8 cellular contexts compared by ENCODE assay signal in the genomic region with DNA sequence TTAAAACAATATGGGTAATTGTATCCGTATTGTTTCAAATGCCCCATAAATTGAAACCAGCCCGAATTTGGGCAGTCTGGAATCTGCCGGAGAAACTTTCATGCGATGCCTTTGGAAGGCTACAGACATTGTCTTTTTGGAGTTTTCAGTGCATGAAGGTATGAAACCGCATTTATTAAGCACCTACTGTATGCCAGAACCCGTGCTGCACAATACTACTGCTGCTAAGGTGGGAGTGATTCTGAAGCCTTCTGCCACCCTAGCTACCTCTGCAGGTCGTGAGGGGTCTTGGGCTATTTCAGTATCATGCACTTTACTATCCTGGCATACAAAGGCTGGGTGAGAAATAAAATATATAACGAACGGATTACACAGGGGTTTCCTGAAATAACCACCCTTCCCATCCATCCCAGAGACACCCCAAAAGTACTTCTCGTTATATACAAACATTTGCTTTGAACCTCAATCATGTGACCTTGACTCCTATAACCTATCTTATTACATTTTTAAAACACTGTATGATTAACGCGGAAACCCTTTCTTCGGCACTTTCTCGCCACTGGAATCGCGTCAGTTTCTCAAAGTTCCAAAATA. TPM values are rescaled to one million over a fixed set of nuclear protein-coding genes. Genes with fewer than 3 reads are reported as not detected.
A peak's percentile ranks its signal among the peaks of the same experiment; 100 is the strongest.
DNase-seq lines count a peak whose midpoint lies in the region; ATAC-seq, FAIRE-seq and TF ChIP-seq lines count a peak whose summit lies in the region.

No MANE protein-coding gene starts in this region.

- H2AFZ ChIP-seq in mammary epithelial cell (ENCODE audit: low read depth, low read length): peak overlapping the region; percentile 97

- POLR2A ChIA-PET in A549 (lab: Yijun Ruan, JAX): interaction anchor here (0.5 kb wide), 1 partner anchor 216 kb away, joined by 4 read pairs; no protein-coding TSS in a partner anchor

- no peak for TF ChIP-seq EP300 in A549 (IDR thresholded peaks at IDR 0.05)

- CTCF ChIA-PET in A549 (lab: Yijun Ruan, JAX): interaction anchor here (1.0 to 4.8 kb wide), 2 partner anchors 12 to 528 kb away, joined by 3 to 61 read pairs; no protein-coding TSS in a partner anchor
- CTCF ChIA-PET in mammary epithelial cell (lab: Charles Lee; ENCODE audit: low non-redundant PET): no interaction called here

- in situ Hi-C loops in mammary epithelial cell (cut with MboI; ENCODE audit: low sequenced_read_pairs in 2 of 2): loop anchor here in 1 of 2 donors (25.0 kb wide), 1 partner anchor 282 kb away; no protein-coding TSS in a partner anchor

- H3K27me3 ChIP-seq in mammary epithelial cell (ENCODE audit: insufficient read depth, low read length) (no peaks in the 10 kb centered on the region), mononuclear cell (ENCODE audit: insufficient read depth, low read length) (no peaks in the 10 kb centered on the region)

- peak overlapping the region; percentile 94 for H3K4me3 ChIP-seq in A549
- H3K4me3 ChIP-seq in HFF-Myc (replicated peaks; ENCODE audit: low read depth, low read length): peak overlapping the region; percentile 61
- H3K4me3 ChIP-seq in mammary epithelial cell (replicated peaks in 1 of 3; ENCODE audit: insufficient read depth in 1 of 3, low read depth in 2 of 3, low read length in 3 of 3): peak overlapping the region; percentile 65 to 82 (median 66)
- H3K4me3 ChIP-seq in mononuclear cell (ENCODE audit: low read length): peak overlapping the region; percentile 52

- TF ChIP-seq CTCF in A549 (IDR thresholded peaks at IDR 0.05): no peak
- TF ChIP-seq CTCF in HFF-Myc (IDR thresholded peaks at IDR 0.05; ENCODE audit: low read depth, low read length, missing control alignments): no peak
- no peak for TF ChIP-seq CTCF in mammary epithelial cell (conservative IDR thresholded peaks at IDR 0.05 in 1 of 2, IDR thresholded peaks at IDR 0.05 in 1 of 2; ENCODE audit: extremely low read depth in 1 of 2, insufficient read depth in 1 of 2, low read depth in 1 of 2, low read length in 2 of 2)

- TF ChIP-seq POLR2A in A549 (IDR thresholded peaks at IDR 0.05; ENCODE audit: low read length): no peak

- H4K20me1 ChIP-seq in mammary epithelial cell (ENCODE audit: insufficient read depth, low read length): no peaks in the 10 kb centered on the region

- no peak for TF ChIP-seq RAD21 in A549 (conservative IDR thresholded peaks at IDR 0.05 in 1 of 2, IDR thresholded peaks at IDR 0.05 in 1 of 2)

- H3K79me2 ChIP-seq in mammary epithelial cell (ENCODE audit: insufficient read depth, low read length): peaks cover 19% of the 10 kb centered on the region

- ATAC-seq in A549 (no peak; a peak in 1 of 6 replicates), GM19467 (IDR thresholded peaks at IDR 0.05; ENCODE audit: unreplicated experiment) (no peak), GM21576 (IDR thresholded peaks at IDR 0.05; ENCODE audit: unreplicated experiment) (no peak)

- H3K9ac ChIP-seq in mammary epithelial cell (ENCODE audit: insufficient read depth, low read length): peak overlapping the region; percentile 72

- BruUV-seq in mammary epithelial cell (replicated peaks; lab: Mats Ljungman, UMichigan): TSS peak; percentile 49

- no peak for DNase-seq in A549 (ENCODE audit: low read depth in 1 of 2, low spot score in 1 of 2)
- DNase-seq in HFF-Myc (ENCODE audit: extremely low read depth, low read depth): no peak
- DNase-seq in mammary epithelial cell: no peak
- no peak for DNase-seq in NCI-H748 (lab: John Stamatoyannopoulos, UW; ENCODE audit: unreplicated experiment)
- DNase-seq in HuH-7.5 (ENCODE audit: low spot score): no peak

- H3K27ac ChIP-seq in A549 (peak overlapping the region; percentile 94 to 95), mammary epithelial cell (ENCODE audit: insufficient read depth, low read depth, low read length) (peak overlapping the region; percentile 51)

- WGBS in A549 (ENCODE audit: missing lambda C conversion rate): 38% methylated on average over 16 of the region's 16 CpGs
- WGBS in mammary epithelial cell (ENCODE audit: low coverage, missing lambda C conversion rate): 30% methylated on average over 16 of the region's 16 CpGs

- H3K9me3 ChIP-seq in A549 (peaks cover 13% of the 10 kb centered on the region; the same call in 2 of the 3 replicates), mammary epithelial cell (replicated peaks; ENCODE audit: insufficient read depth, low read length) (no peaks in the 10 kb centered on the region), mononuclear cell (ENCODE audit: low read depth, low read length) (no peaks in the 10 kb centered on the region)

- no peaks in the 10 kb centered on the region for H3K36me3 ChIP-seq in mammary epithelial cell (ENCODE audit: insufficient read depth, low read length)

- FAIRE-seq in A549 (lab: Jason Lieb, UNC): no peak

- intact Hi-C loops in mammary epithelial cell (cut with micrococcal nuclease): loop anchor here (5.0 to 10.0 kb wide), 7 partner anchors 102 to 740 kb away; no protein-coding TSS in a partner anchor

- peak overlapping the region; percentile 71 for H3K4me2 ChIP-seq in A549
- H3K4me2 ChIP-seq in mammary epithelial cell (ENCODE audit: insufficient read depth, low read depth, low read length): peak overlapping the region; percentile 98

- H3K4me1 ChIP-seq in A549: peaks cover 23% of the 10 kb centered on the region; the same call in 2 of the 3 replicates
- H3K4me1 ChIP-seq in mammary epithelial cell (ENCODE audit: insufficient read depth, low read length): peaks cover 18% of the 10 kb centered on the region
- peaks cover 23% of the 10 kb centered on the region for H3K4me1 ChIP-seq in mononuclear cell (ENCODE audit: insufficient read depth, low read length)

- dilution Hi-C loops in mammary epithelial cell (cut with HindIII; ENCODE audit: low sequenced_read_pairs): no loop called here

TF ChIP-seq in A549, 52 proteins besides CTCF, POLR2A, EP300 and RAD21:
- TF ChIP-seq MAFK (IDR thresholded peaks at IDR 0.05; ENCODE audit: partially characterized antibody) (no peak), FOSL2 (IDR thresholded peaks at IDR 0.05) (no peak), FOSL2 (CRISPR knock-in tag; IDR thresholded peaks at IDR 0.05) (0 out of 2 replicates have a peak, but pooled peaks have one; percentile 11)
- TF ChIP-seq, protein P1, sequence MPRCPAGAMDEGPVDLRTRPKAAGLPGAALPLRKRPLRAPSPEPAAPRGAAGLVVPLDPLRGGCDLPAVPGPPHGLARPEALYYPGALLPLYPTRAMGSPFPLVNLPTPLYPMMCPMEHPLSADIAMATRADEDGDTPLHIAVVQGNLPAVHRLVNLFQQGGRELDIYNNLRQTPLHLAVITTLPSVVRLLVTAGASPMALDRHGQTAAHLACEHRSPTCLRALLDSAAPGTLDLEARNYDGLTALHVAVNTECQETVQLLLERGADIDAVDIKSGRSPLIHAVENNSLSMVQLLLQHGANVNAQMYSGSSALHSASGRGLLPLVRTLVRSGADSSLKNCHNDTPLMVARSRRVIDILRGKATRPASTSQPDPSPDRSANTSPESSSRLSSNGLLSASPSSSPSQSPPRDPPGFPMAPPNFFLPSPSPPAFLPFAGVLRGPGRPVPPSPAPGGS (IDR thresholded peaks at IDR 0.05): 0 out of 3 replicates have a peak, but pooled peaks have one; percentile 34
TF ChIP-seq in A549: peak in this region for 2.

RNA-seq across cellular contexts. Expression of gene MSI2, which starts 1.0 kb away (rescaled TPM):
- polyA plus RNA-seq in A549 (2011; rRNA removed) (44.4 and 47.5 TPM in 2 replicates), A549 (2017; fragmentation: RNase III; extraction: RNeasy Plus Mini Kit Qiagen cat#74134 plus additional on column Dnase treatment) (40.9 to 45.4 TPM (median 43.6 TPM) in 3 replicates), mammary epithelial cell (21.9 TPM)
- 28.1 and 30.1 TPM in 2 replicates for polyA plus RNA-seq in A549 (2012; cell fraction: cytosol; rRNA removed)
- 24.4 and 31.1 TPM in 2 replicates for polyA plus RNA-seq in A549 (2012; cell fraction: nucleus; rRNA removed)
- 66.7 and 75.6 TPM in 2 replicates for polyA minus RNA-seq in A549 (2011; rRNA and poly(A)+ RNA removed)
- total RNA-seq in mammary epithelial cell (10 to 100 TPM; 56.5 to 57.0 TPM), mononuclear cell (46.6 TPM)
- polyA minus RNA-seq in mammary epithelial cell: 109 TPM
